In genomic region chr4:122783301-122784215, GRCh38 we compare ENCODE assay signal across 8 cellular contexts. TPM values are rescaled to one million over a fixed set of nuclear protein-coding genes. Genes with fewer than 3 reads are reported as not detected.
DNase-seq lines count a peak whose midpoint lies in the region; ATAC-seq and TF ChIP-seq lines count a peak whose summit lies in the region.

No MANE protein-coding gene starts in this region.

- no peak for TF ChIP-seq CTCF in HEK293 (tag by site-specific recombination; IDR thresholded peaks at IDR 0.05)
- TF ChIP-seq CTCF in ascending aorta (IDR thresholded peaks at IDR 0.05) = no peak

- intact Hi-C loops in ascending aorta (cut with DNase I) = loop anchor here (5.0 kb wide), 1 partner anchor 44 kb away; the partner anchor contains the start of gene FGF2

- POLR2A ChIA-PET in HEK293 (lab: Yijun Ruan, JAX) = interaction anchor here (1.2 kb wide), 1 partner anchor 13 kb away, joined by 5 read pairs; no protein-coding TSS in a partner anchor

- CTCF ChIA-PET in HEK293 (lab: Yijun Ruan, JAX) = interaction anchor here (0.6 to 1.9 kb wide), 4 partner anchors 12 to 130 kb away, joined by 3 to 8 read pairs (median 3); no protein-coding TSS in a partner anchor

- H3K4me1 ChIP-seq in HEK293 (ENCODE audit: control insufficient read depth, insufficient read depth, low read length) (no peaks in the 10 kb centered on the region), ascending aorta (peaks cover 0 to 11% of the 10 kb centered on the region in 2 donors)

- ATAC-seq in GM21786 (IDR thresholded peaks at IDR 0.05; ENCODE audit: unreplicated experiment) (no peak), HG03280 (IDR thresholded peaks at IDR 0.05; ENCODE audit: unreplicated experiment) (no peak)

- no peaks in the 10 kb centered on the region for H3K9me3 ChIP-seq in HEK293 (ENCODE audit: control insufficient read depth, insufficient read depth, low read depth, low read length)
- H3K9me3 ChIP-seq in ascending aorta = no peaks in the 10 kb centered on the region

- H3K27me3 ChIP-seq in ascending aorta = no peaks in the 10 kb centered on the region

- H3K27ac ChIP-seq in HEK293 (ENCODE audit: extremely low read depth, low read depth, low read length) (no peak overlapping the region), ascending aorta (peak overlapping the region; percentile 53 to 57)

- H3K36me3 ChIP-seq in HEK293 (ENCODE audit: control insufficient read depth in 2 of 2, insufficient read depth in 1 of 2, low read length in 2 of 2) = no peaks in the 10 kb centered on the region
- H3K36me3 ChIP-seq in ascending aorta = no peaks in the 10 kb centered on the region

- no peak overlapping the region for H3K4me3 ChIP-seq in HEK293 (ENCODE audit: low read depth, low read length)
- H3K4me3 ChIP-seq in ascending aorta = peak overlapping the region in 1 of 2 donors; percentile 6
- no peak overlapping the region for H3K4me3 ChIP-seq in skeletal muscle cell (ENCODE audit: low read depth, low read length)

- DNase-seq in ascending aorta (ENCODE audit: low spot score in 2 of 2) (peak; percentile 12 to 90), iPS DF 19.7 (ENCODE audit: low read depth, low spot score) (peak; percentile 98), skeletal muscle cell (ENCODE audit: low read depth) (peak; percentile 69), middle frontal gyrus (ENCODE audit: extremely low spot score, low spot score) (no peak), T-helper 9 cell (no peak)

TF ChIP-seq in HEK293, 187 proteins besides CTCF, POLR2A, EP300 and RAD21:
- TF ChIP-seq ZBTB6 (tag by site-specific recombination; IDR thresholded peaks at IDR 0.05) = peak; percentile 30; the same call in 1 of the 2 replicates
- TF ChIP-seq, protein P1, sequence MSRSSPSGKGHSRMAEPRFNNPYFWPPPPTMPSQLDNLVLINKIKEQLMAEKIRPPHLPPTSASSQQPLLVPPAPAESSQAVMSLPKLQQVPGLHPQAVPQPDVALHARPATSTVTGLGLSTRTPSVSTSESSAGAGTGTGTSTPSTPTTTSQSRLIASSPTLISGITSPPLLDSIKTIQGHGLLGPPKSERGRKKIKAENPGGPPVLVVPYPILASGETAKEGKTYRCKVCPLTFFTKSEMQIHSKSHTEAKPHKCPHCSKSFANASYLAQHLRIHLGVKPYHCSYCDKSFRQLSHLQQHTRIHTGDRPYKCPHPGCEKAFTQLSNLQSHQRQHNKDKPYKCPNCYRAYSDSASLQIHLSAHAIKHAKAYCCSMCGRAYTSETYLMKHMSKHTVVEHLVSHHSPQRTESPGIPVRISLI (tag by site-specific recombination; IDR thresholded peaks at IDR 0.05) = no peak
- TF ChIP-seq PRDM1 (tag by site-specific recombination; IDR thresholded peaks at IDR 0.05) = 0 out of 2 replicates have a peak, but pooled peaks have one; percentile 29
- peak; percentile 56 for TF ChIP-seq GLIS1 (tag by site-specific recombination; IDR thresholded peaks at IDR 0.05)
- peak; percentile 25; the same call in 1 of the 2 replicates for TF ChIP-seq ZNF335 (tag by site-specific recombination; conservative IDR thresholded peaks at IDR 0.05)
- TF ChIP-seq ZNF274 (IDR thresholded peaks at IDR 0.05; ENCODE audit: low read length) = no peak
- TF ChIP-seq ZNF274 (tag by site-specific recombination; IDR thresholded peaks at IDR 0.05; ENCODE audit: borderline replicate concordance) = no peak
TF ChIP-seq in HEK293: peak in this region for 4.

RNA-seq across cellular contexts. Expression of gene FGF2, which starts 43.1 kb away (rescaled TPM):
- total RNA-seq in ascending aorta = 20.8 TPM

RNA-seq across cellular contexts. Expression of gene BBS12, which starts 51.1 kb away (rescaled TPM):
- total RNA-seq in ascending aorta = not detected

Comparison
In these comparisons a context has a peak if more than half of its experiments do, and no peak if none do; other contexts are left out.
1. DNase-seq: peak in ascending aorta (2 of 2), iPS DF 19.7 (single experiment) and skeletal muscle cell (single experiment); none in middle frontal gyrus (single experiment) and T-helper 9 cell (single experiment).